ENCODE assay signal across 30 cellular contexts in the genomic region with DNA sequence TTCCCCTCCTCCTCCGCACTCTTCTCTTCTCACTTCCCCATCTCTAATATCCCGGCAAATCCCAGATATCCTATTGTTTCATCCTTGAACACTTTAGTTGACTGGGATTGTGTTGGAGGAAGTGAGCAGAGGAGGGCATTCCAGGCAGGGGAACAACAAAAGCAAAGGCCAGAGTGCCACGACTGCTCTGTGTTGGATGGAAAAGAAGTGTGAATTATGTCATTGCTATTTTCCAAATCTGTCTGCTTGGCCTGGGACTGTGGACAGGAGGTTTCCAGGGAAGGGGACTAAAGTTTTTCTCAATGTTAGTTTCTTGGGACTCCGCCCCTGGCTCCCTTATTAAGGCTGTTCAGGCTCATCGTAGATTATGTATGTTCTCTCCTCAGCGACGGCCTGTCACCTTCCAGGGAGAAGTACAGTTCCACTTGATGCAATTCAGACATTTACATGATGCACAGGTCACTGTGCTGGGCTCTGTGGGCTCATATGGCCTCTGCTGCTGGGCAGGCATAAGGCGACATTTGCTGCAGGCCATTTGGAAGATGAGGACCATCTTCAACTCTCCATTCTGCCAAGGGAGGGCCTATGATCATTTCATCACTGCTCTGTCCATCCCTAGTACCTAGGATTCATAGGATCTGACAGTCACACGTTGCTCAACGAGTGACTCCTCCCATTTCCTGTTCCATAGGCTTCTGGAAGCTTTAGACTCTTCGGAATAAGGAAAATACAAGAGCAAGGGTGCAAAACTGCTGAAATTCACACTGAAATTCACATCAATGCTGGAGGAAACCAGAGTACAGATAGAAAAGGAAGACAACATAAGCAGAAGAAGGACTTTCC.
DNase-seq lines count a peak whose midpoint lies in the region; ATAC-seq and TF ChIP-seq lines count a peak whose summit lies in the region.
"Had no signal": no experiment of that assay in that cellular context is flagged by ENCODE, and none has a peak within 500 bp of the region (broad histone marks: within the 10 kb centered on the region; RNA-seq: fewer than 3 reads in every experiment).

No MANE protein-coding gene starts in this region.

- peaks cover 34% of the 10 kb centered on the region for H3K4me1 Mint-ChIP-seq in MCF 10A (ENCODE audit: insufficient read depth, unreplicated experiment)
- H3K4me1 Mint-ChIP-seq: central memory CD8-positive, alpha-beta T cell; immature natural killer cell; memory B cell; naive thymus-derived CD8-positive, alpha-beta T cell had no signal

- no peak overlapping the region for H3K9ac ChIP-seq in parathyroid adenoma

- ATAC-seq in Right ventricle myocardium superior (ENCODE audit: poor library complexity) (peak; percentile 27), HG02763 (IDR thresholded peaks at IDR 0.05; ENCODE audit: unreplicated experiment) (no peak), left colon (no peak)
- ATAC-seq: naive thymus-derived CD8-positive, alpha-beta T cell; stimulated activated memory B cell treated with anti-CD40 and anti-IgM and Interleukin-4, amounts not matched to agents 10 μg/mL and 1 μg/mL and 100 μg/mL, for 72 hours had no signal

- H3K4me3 ChIP-seq in breast epithelium (no peak overlapping the region), parathyroid adenoma (ENCODE audit: low read depth, low read length) (no peak overlapping the region), testis (no peak overlapping the region)
- H3K4me3 ChIP-seq: ovary, PC-9, SJCRH30 had no signal

- no peaks in the 10 kb centered on the region for H3K36me3 Mint-ChIP-seq in MCF 10A (ENCODE audit: insufficient read depth, unreplicated experiment)
- H3K36me3 Mint-ChIP-seq: immature natural killer cell; memory B cell; naive thymus-derived CD8-positive, alpha-beta T cell; stimulated activated memory B cell treated with anti-CD40 and anti-IgM and Interleukin-4, amounts not matched to agents 10 μg/mL and 1 μg/mL and 100 μg/mL, for 72 hours; type B pancreatic cell had no signal

- no peak for TF ChIP-seq POLR2A in breast epithelium (IDR thresholded peaks at IDR 0.05)
- no peak for TF ChIP-seq POLR2A in testis (IDR thresholded peaks at IDR 0.05)

- DNase-seq in MCF 10A (ENCODE audit: unreplicated experiment) (peak; percentile 39), breast epithelium (ENCODE audit: low spot score in 2 of 2) (no peak), Right ventricle myocardium superior (no peak), testis (no peak), islet precursor cell (no peak), left colon (no peak)
- DNase-seq: activated CD4-positive, alpha-beta T cell treated with anti-CD3 and anti-CD28 coated beads, Interleukin-2, amount 50 U/mL, for 48 hours; activated gamma-delta T cell treated with Interleukin-2 at 50 U/mL for 16 hours; Calu3; effector CD8-positive, alpha-beta T cell; EL; head of caudate nucleus; immature natural killer cell; Karpas-422; naive thymus-derived CD8-positive, alpha-beta T cell; NCI-H1048; NCI-H1930; NCI-H345; ovary; PC-9; SJCRH30; WERI-Rb-1 had no signal

- H3K9me3 Mint-ChIP-seq in MCF 10A (ENCODE audit: unreplicated experiment), result no peaks in the 10 kb centered on the region
- H3K9me3 Mint-ChIP-seq: central memory CD8-positive, alpha-beta T cell; immature natural killer cell; memory B cell; naive thymus-derived CD8-positive, alpha-beta T cell; stimulated activated memory B cell treated with anti-CD40 and anti-IgM and Interleukin-4, amounts not matched to agents 10 μg/mL and 1 μg/mL and 100 μg/mL, for 72 hours; T-helper 1 cell treated with Interleukin-12 subunit alpha and Interleukin-12 subunit beta and Interleukin-4 antibody, amounts not matched to agents 30 μg/mL and 1 μg/mL, for 36 hours; type B pancreatic cell had no signal

- H3K27ac ChIP-seq in breast epithelium (peak overlapping the region in 1 of 2 donors; percentile 26), parathyroid adenoma (peak overlapping the region; percentile 43), testis (no peak overlapping the region)
- H3K27ac ChIP-seq: 22Rv1, ovary, PC-9, SJCRH30, WERI-Rb-1 had no signal

- POLR2A ChIA-PET in MCF 10A (lab: Yijun Ruan, JAX), result interaction anchor here (0.6 kb wide), 1 partner anchor 17 kb away, joined by 3 read pairs; no protein-coding TSS in a partner anchor

- TF ChIP-seq CTCF in MCF 10A (IDR thresholded peaks at IDR 0.05; ENCODE audit: unreplicated experiment), result no peak
- no peak for TF ChIP-seq CTCF in breast epithelium (IDR thresholded peaks at IDR 0.05)
- TF ChIP-seq CTCF in parathyroid adenoma (IDR thresholded peaks at IDR 0.05), result no peak
- TF ChIP-seq CTCF in testis (IDR thresholded peaks at IDR 0.05), result no peak

- BruUV-seq in MCF 10A (replicated peaks; lab: Mats Ljungman, UMichigan), result no TSS peak

- no peaks in the 10 kb centered on the region for H3K9me3 ChIP-seq in breast epithelium
- no peaks in the 10 kb centered on the region for H3K9me3 ChIP-seq in parathyroid adenoma (ENCODE audit: control insufficient read depth, low read length)
- H3K9me3 ChIP-seq in testis, result no peaks in the 10 kb centered on the region
- H3K9me3 ChIP-seq: ovary, SJCRH30 had no signal

- H3K27me3 Mint-ChIP-seq in MCF 10A (ENCODE audit: insufficient read depth, unreplicated experiment), result no peaks in the 10 kb centered on the region
- H3K27me3 Mint-ChIP-seq: type B pancreatic cell had no signal

- H3K4me3 Mint-ChIP-seq in MCF 10A (ENCODE audit: unreplicated experiment), result no peak overlapping the region
- H3K4me3 Mint-ChIP-seq: central memory CD8-positive, alpha-beta T cell; immature natural killer cell; memory B cell; naive thymus-derived CD8-positive, alpha-beta T cell; stimulated activated memory B cell treated with anti-CD40 and anti-IgM and Interleukin-4, amounts not matched to agents 10 μg/mL and 1 μg/mL and 100 μg/mL, for 72 hours; T-helper 1 cell treated with Interleukin-12 subunit alpha and Interleukin-12 subunit beta and Interleukin-4 antibody, amounts not matched to agents 30 μg/mL and 1 μg/mL, for 36 hours; type B pancreatic cell had no signal

- no peaks in the 10 kb centered on the region for H3K79me2 ChIP-seq in parathyroid adenoma

- H2AFZ ChIP-seq in parathyroid adenoma, result no peak overlapping the region
- H2AFZ ChIP-seq: PC-9 had no signal

- WGBS in testis, 2 donors, result 86 to 89% methylated on average over 11 of the region's 11 CpGs

- H3K27me3 ChIP-seq in breast epithelium (no peaks in the 10 kb centered on the region), parathyroid adenoma (ENCODE audit: control insufficient read depth, insufficient read depth, low read length) (no peaks in the 10 kb centered on the region), testis (peaks cover 3% of the 10 kb centered on the region)
- H3K27me3 ChIP-seq: ovary, SJCRH30 had no signal

- H3K27ac Mint-ChIP-seq in MCF 10A (ENCODE audit: low read depth, unreplicated experiment), result peak overlapping the region; percentile 25
- H3K27ac Mint-ChIP-seq: immature natural killer cell; memory B cell; naive thymus-derived CD8-positive, alpha-beta T cell; stimulated activated memory B cell treated with anti-CD40 and anti-IgM and Interleukin-4, amounts not matched to agents 10 μg/mL and 1 μg/mL and 100 μg/mL, for 72 hours; T-helper 1 cell treated with Interleukin-12 subunit alpha and Interleukin-12 subunit beta and Interleukin-4 antibody, amounts not matched to agents 30 μg/mL and 1 μg/mL, for 36 hours; type B pancreatic cell had no signal

- H3K4me1 ChIP-seq in breast epithelium (no peaks in the 10 kb centered on the region), parathyroid adenoma (no peaks in the 10 kb centered on the region), testis (no peaks in the 10 kb centered on the region)

- no peaks in the 10 kb centered on the region for H3K36me3 ChIP-seq in breast epithelium
- no peaks in the 10 kb centered on the region for H3K36me3 ChIP-seq in parathyroid adenoma (ENCODE audit: control insufficient read depth, insufficient read depth, low read length)
- no peaks in the 10 kb centered on the region for H3K36me3 ChIP-seq in testis (ENCODE audit: low read depth, missing control alignments)
- H3K36me3 ChIP-seq: ovary, SJCRH30, WERI-Rb-1 had no signal

- H3K4me2 ChIP-seq in parathyroid adenoma (ENCODE audit: low read length), result no peak overlapping the region
- H3K4me2 ChIP-seq: PC-9 had no signal

- CTCF ChIA-PET in MCF 10A (lab: Yijun Ruan, JAX), result no interaction called here

- intact Hi-C loops in MCF 10A (cut with micrococcal nuclease) (no loop called here), breast epithelium (cut with DNase I; ENCODE audit: low total_unique reads) (no loop called here), Right ventricle myocardium superior (cut with DNase I) (no loop called here), testis (cut with DNase I; ENCODE audit: low total_unique reads) (no loop called here), left colon (cut with DNase I, micrococcal nuclease) (no loop called here)
